In the genomic region with DNA sequence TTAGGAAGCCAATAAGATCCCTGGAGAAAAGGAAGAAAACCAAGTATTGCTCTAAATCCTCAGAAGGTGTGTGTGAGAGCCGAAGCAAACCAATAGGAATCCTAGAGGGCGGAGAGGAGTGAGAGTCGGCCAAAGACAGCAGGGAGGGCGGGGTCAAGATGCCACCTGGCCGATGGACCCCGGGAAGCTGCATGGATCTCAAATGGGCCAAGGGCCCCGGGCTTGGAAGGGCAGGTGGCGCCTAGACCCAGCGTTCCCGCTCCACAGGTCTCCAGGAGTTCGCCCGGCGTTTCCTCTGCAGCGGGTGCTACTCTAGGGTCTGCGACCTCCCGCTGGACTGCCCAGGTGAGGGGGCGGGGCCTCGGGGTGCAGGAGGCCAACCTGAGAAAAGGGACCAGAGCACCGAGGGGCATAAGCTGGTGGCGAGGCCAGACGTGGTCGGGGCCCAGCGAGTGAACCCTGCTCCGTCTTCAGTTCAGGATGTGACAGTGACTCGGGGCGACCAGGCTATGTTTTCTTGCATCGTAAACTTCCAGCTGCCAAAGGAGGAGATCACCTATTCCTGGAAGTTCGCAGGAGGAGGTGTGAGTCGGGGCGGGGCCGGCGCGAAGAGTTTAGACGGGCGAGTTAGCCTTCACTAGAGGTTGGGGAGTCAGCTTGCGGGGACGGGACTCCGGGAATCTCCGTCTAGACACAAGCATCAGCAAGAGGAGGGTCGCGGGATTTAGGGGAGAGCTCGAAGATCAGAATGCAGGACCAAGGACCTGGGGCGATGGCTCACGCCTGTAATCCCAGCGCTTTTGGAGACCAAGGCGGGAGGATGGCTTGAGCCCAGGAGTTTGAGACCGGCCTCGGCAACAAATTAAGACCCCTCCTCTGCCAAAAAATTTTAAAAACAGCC, we compare ENCODE assay signal across 8 cellular contexts. TPM values are rescaled to one million over a fixed set of nuclear protein-coding genes. Genes with fewer than 3 reads are reported as not detected.
A peak's percentile ranks its signal among the peaks of the same experiment; 100 is the strongest.
DNase-seq lines count a peak whose midpoint lies in the region; ATAC-seq, FAIRE-seq and TF ChIP-seq lines count a peak whose summit lies in the region.

No MANE protein-coding gene starts in this region.

- peak overlapping the region; percentile 100 for H3K4me2 ChIP-seq in PC-3 (ENCODE audit: low read length)

- no peaks in the 10 kb centered on the region for H4K20me1 ChIP-seq in PC-3 (ENCODE audit: low read length)

- peaks cover 5% of the 10 kb centered on the region for H3F3A ChIP-seq in PC-3 (ENCODE audit: low read length, unreplicated experiment)

- H3K36me3 ChIP-seq in PC-3 (ENCODE audit: low read depth, low read length): peaks cover 31% of the 10 kb centered on the region; the same call in 1 of the 2 replicates

- H3K9me3 Mint-ChIP-seq in CD14-positive monocyte (peaks cover 5 to 18% (median 14%) of the 10 kb centered on the region in 7 donors), natural killer cell (no peaks in the 10 kb centered on the region)

- H3K27me3 ChIP-seq in PC-3 (ENCODE audit: low read length): no peaks in the 10 kb centered on the region

- H3K4me1 Mint-ChIP-seq in CD14-positive monocyte (peaks cover 37% of the 10 kb centered on the region), natural killer cell (peaks cover 31 to 41% of the 10 kb centered on the region in 2 donors)

- no peak for TF ChIP-seq CTCF in CD14-positive monocyte (IDR thresholded peaks at IDR 0.05)
- TF ChIP-seq CTCF in PC-3 (conservative IDR thresholded peaks at IDR 0.05; ENCODE audit: low read depth, low read length): no peak
- no peak for TF ChIP-seq CTCF in epithelial cell of esophagus (IDR thresholded peaks at IDR 0.05; ENCODE audit: insufficient read depth, low read depth, low read length, missing control alignments)
- no peak for TF ChIP-seq CTCF in natural killer cell (IDR thresholded peaks at IDR 0.05)

- ATAC-seq in PC-3 (peak; percentile 2), natural killer cell (no peak), GM19324 (IDR thresholded peaks at IDR 0.05; ENCODE audit: low FRiP score, unreplicated experiment) (no peak)

- peak overlapping the region; percentile 88; the same call in 1 of the 2 replicates for H2AFZ ChIP-seq in PC-3 (ENCODE audit: low read length)

- H3K9me3 ChIP-seq in PC-3 (ENCODE audit: low read length): no peaks in the 10 kb centered on the region

- H3K79me2 ChIP-seq in PC-3 (ENCODE audit: low read length): peaks cover 5% of the 10 kb centered on the region; the same call in 1 of the 2 replicates

- H3K27ac Mint-ChIP-seq in CD14-positive monocyte (peak overlapping the region; percentile 80 to 97 (median 95)), natural killer cell (peak overlapping the region; percentile 85 to 88)

- H3K4me1 ChIP-seq in PC-3 (ENCODE audit: insufficient read depth, low read length): 0 out of 2 replicates have a peak, but pooled peaks cover 9% of the 10 kb centered on the region

- no TSS peak for BruUV-seq in PC-3 (replicated peaks; lab: Mats Ljungman, UMichigan)

- DNase-seq in CD14-positive monocyte (ENCODE audit: low spot score) (no peak), PC-3 (no peak), epithelial cell of esophagus (ENCODE audit: low read depth) (no peak), natural killer cell (peak; percentile 20), NCI-H1930 (lab: John Stamatoyannopoulos, UW) (no peak), GM12892 (ENCODE audit: insufficient read length) (no peak), SW 1271 (lab: John Stamatoyannopoulos, UW) (no peak)

- H3K36me3 Mint-ChIP-seq in CD14-positive monocyte (peaks cover 37 to 40% of the 10 kb centered on the region in 2 donors), natural killer cell (no peaks in the 10 kb centered on the region)

- CTCF ChIA-PET in PC-3 (lab: Charles Lee): interaction anchor here (0.6 kb wide), 2 partner anchors 191 to 1374 kb away, joined by 3 to 6 read pairs; no protein-coding TSS in a partner anchor

- no peaks in the 10 kb centered on the region for H3K9me2 ChIP-seq in PC-3 (replicated peaks; ENCODE audit: low read length)

- no peak for FAIRE-seq in GM12892 (lab: Jason Lieb, UNC)

- no peak overlapping the region for H3K27ac ChIP-seq in PC-3 (ENCODE audit: low read length)

- POLR2A ChIA-PET in PC-3 (lab: Charles Lee; ENCODE audit: unreplicated experiment): interaction anchor here (0.5 kb wide), 1 partner anchor 346 kb away, joined by 4 read pairs; the partner anchor contains the start of gene ZNF432

- peak overlapping the region; percentile 89 to 94 for H3K4me3 Mint-ChIP-seq in CD14-positive monocyte
- peak overlapping the region; percentile 92 for H3K4me3 Mint-ChIP-seq in natural killer cell

- peaks cover 35 to 52% (median 45%) of the 10 kb centered on the region in 3 donors for H3K27me3 Mint-ChIP-seq in CD14-positive monocyte (ENCODE audit: low read depth in 3 of 3)
- peaks cover 0 to 9% of the 10 kb centered on the region in 2 donors for H3K27me3 Mint-ChIP-seq in natural killer cell (ENCODE audit: low read depth in 2 of 2)

- intact Hi-C loops in CD14-positive monocyte (cut with micrococcal nuclease) (loop anchor here in 1 of 2 donors (5.0 kb wide), 1 partner anchor 74 kb away; no protein-coding TSS in a partner anchor), PC-3 (cut with micrococcal nuclease) (no loop called here), natural killer cell (cut with micrococcal nuclease) (no loop called here)

- H3K4me3 ChIP-seq in PC-3 (ENCODE audit: low read length): peak overlapping the region; percentile 88; the same call in 1 of the 2 replicates
- H3K4me3 ChIP-seq in epithelial cell of esophagus (ENCODE audit: low read length): peak overlapping the region; percentile 21

- no peak overlapping the region for H3K9ac ChIP-seq in PC-3 (ENCODE audit: low read length)

- no peak for TF ChIP-seq POLR2A in GM12892 (IDR thresholded peaks at IDR 0.05; ENCODE audit: low read depth, low read length)

RNA-seq across cellular contexts. Expression of gene SPACA6, which starts 9.9 kb away (rescaled TPM):
- polyA plus RNA-seq in CD14-positive monocyte: 1 to 10 TPM in 1 of 2 donors, under 1 TPM in 1; 0.99 to 2.4 TPM
- total RNA-seq in PC-3 (2014; rRNA removed) (10.1 and 12.2 TPM in 2 replicates), natural killer cell (1 to 10 TPM; 2.2 to 9.4 (median 3.7) TPM)
- 1.1 TPM for polyA plus RNA-seq in GM12892 (2012; ENCODE audit: missing spikeins)

RNA-seq across cellular contexts. Expression of gene HAS1, which starts 20.8 kb away (rescaled TPM):
- polyA plus RNA-seq in CD14-positive monocyte: under 1 TPM in 1 of 2 donors, not detected in 1; 0.24 TPM
- not detected in 2 replicates for total RNA-seq in PC-3 (2014; rRNA removed)
- total RNA-seq in natural killer cell: not detected
- polyA plus RNA-seq in GM12892 (2012; ENCODE audit: missing spikeins): not detected

RNA-seq across cellular contexts. Expression of gene FPR1, which starts 48.7 kb away (rescaled TPM):
- polyA plus RNA-seq in CD14-positive monocyte: 1,000 to 10,000 TPM in 1 of 2 donors, 100 to 1,000 TPM in 1; 991 to 1,265 TPM
- total RNA-seq in PC-3 (2014; rRNA removed) (0.46 and 0.55 TPM in 2 replicates), natural killer cell (10 to 100 TPM in 1 of 3 donors, 1 to 10 TPM in 2; 3.4 to 20.2 (median 6.4) TPM)
- not detected for polyA plus RNA-seq in GM12892 (2012; ENCODE audit: missing spikeins)

RNA-seq across cellular contexts. Expression of gene SIGLEC14, which starts 56.4 kb away (rescaled TPM):
- 100 to 1,000 TPM in 1 of 2 donors, 10 to 100 TPM in 1; 63.5 to 129 TPM for polyA plus RNA-seq in CD14-positive monocyte
- not detected in 2 replicates for total RNA-seq in PC-3 (2014; rRNA removed)
- 1 to 10 TPM; 2.7 to 4.9 (median 2.9) TPM for total RNA-seq in natural killer cell
- 3.0 TPM for polyA plus RNA-seq in GM12892 (2012; ENCODE audit: missing spikeins)

RNA-seq across cellular contexts. Expression of gene FPR2, which starts 58.0 kb away (rescaled TPM):
- polyA plus RNA-seq in CD14-positive monocyte: 100 to 1,000 TPM in 1 of 2 donors, 10 to 100 TPM in 1; 70.3 to 108 TPM
- not detected in 2 replicates for total RNA-seq in PC-3 (2014; rRNA removed)
- 1 to 10 TPM in 1 of 3 donors, under 1 TPM in 2; 0.28 to 2.1 (median 0.59) TPM for total RNA-seq in natural killer cell
- polyA plus RNA-seq in GM12892 (2012; ENCODE audit: missing spikeins): not detected
